In the genomic region with DNA sequence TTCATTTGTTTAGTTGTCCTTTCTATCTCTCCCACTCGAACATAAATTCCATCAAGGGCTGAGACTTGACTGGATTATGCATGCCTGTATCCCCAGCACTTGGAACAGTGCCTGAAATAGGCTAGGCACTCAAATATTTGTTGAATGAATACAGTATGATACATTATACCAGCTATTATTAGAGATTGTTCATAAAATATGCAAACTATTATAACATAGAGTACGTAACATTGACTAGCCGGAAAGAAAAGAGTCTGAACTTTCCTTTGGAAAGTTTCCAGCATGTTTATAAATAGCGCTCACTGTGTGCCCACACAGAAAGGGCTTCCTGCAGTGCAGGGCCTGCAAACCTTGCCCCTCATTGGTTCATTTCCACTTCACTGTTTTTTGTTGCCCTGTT, we compare ENCODE assay signal across 11 cellular contexts. TPM values are rescaled to one million over a fixed set of nuclear protein-coding genes. Genes with fewer than 3 reads are reported as not detected.
A peak's percentile ranks its signal among the peaks of the same experiment; 100 is the strongest.
DNase-seq lines count a peak whose midpoint lies in the region; ATAC-seq and TF ChIP-seq lines count a peak whose summit lies in the region.
"Had no signal": no experiment of that assay in that cellular context is flagged by ENCODE, and none has a peak within 500 bp of the region (broad histone marks: within the 10 kb centered on the region; RNA-seq: fewer than 3 reads in every experiment).

No MANE protein-coding gene starts in this region.

- WGBS in SK-N-SH (ENCODE audit: low lambda C conversion rate) = 6% methylated on average over 4 of the region's 4 CpGs
- WGBS in sigmoid colon, 2 donors = 28 to 32% methylated on average over 4 of the region's 4 CpGs

- ATAC-seq in foreskin keratinocyte = peak; percentile 97

- TF ChIP-seq RAD21 in SK-N-SH (IDR thresholded peaks at IDR 0.05; ENCODE audit: low read length) = no peak

- H3K4me3 ChIP-seq in AG04449 (ENCODE audit: low read depth, low read length) (no peak overlapping the region), HEK293 (ENCODE audit: low read depth, low read length) (no peak overlapping the region), SK-N-SH (ENCODE audit: low read depth in 2 of 2, low read length in 1 of 2) (no peak overlapping the region), ascending aorta (no peak overlapping the region), sigmoid colon (no peak overlapping the region)
- H3K4me3 ChIP-seq: lung, uterus had no signal

- no peaks in the 10 kb centered on the region for H3K27me3 Mint-ChIP-seq in progenitor cell of endocrine pancreas

- no peaks in the 10 kb centered on the region for H3K27me3 ChIP-seq in SK-N-SH (ENCODE audit: insufficient read depth)
- H3K27me3 ChIP-seq in foreskin keratinocyte = no peaks in the 10 kb centered on the region
- H3K27me3 ChIP-seq in ascending aorta = no peaks in the 10 kb centered on the region
- no peaks in the 10 kb centered on the region for H3K27me3 ChIP-seq in sigmoid colon
- H3K27me3 ChIP-seq: uterus had no signal

- CTCF ChIA-PET in AG04449 (lab: Yijun Ruan, JAX) (no interaction called here), HEK293 (lab: Yijun Ruan, JAX) (interaction anchor here (0.6 to 1.9 kb wide), 2 partner anchors 276 to 399 kb away, joined by 3 to 9 read pairs; no protein-coding TSS in a partner anchor), SK-N-SH (lab: Yijun Ruan, JAX) (interaction anchor here (0.8 kb wide), 1 partner anchor 274 kb away, joined by 3 read pairs; no protein-coding TSS in a partner anchor)

- TF ChIP-seq CTCF in AG04449 (IDR thresholded peaks at IDR 0.05; ENCODE audit: insufficient read depth, low read length, missing control alignments) (no peak), HEK293 (tag by site-specific recombination; IDR thresholded peaks at IDR 0.05) (no peak), SK-N-SH (IDR thresholded peaks at IDR 0.05) (no peak), foreskin keratinocyte (conservative IDR thresholded peaks at IDR 0.05) (no peak), ascending aorta (IDR thresholded peaks at IDR 0.05) (no peak), progenitor cell of endocrine pancreas (IDR thresholded peaks at IDR 0.05; ENCODE audit: unreplicated experiment) (no peak), sigmoid colon (IDR thresholded peaks at IDR 0.05) (no peak)

- TF ChIP-seq EP300 in SK-N-SH (IDR thresholded peaks at IDR 0.05; ENCODE audit: borderline replicate concordance in 1 of 2, low read depth in 1 of 2, low read length in 1 of 2) (peak in 1 of 2 experiments; percentile 71; a peak in 1 of 4 replicates), sigmoid colon (IDR thresholded peaks at IDR 0.05) (no peak)

- POLR2A ChIA-PET in AG04449 (lab: Yijun Ruan, JAX) = no interaction called here
- POLR2A ChIA-PET in HEK293 (lab: Yijun Ruan, JAX) = no interaction called here
- POLR2A ChIA-PET in SK-N-SH (lab: Yijun Ruan, JAX) = no interaction called here

- H3K4me1 Mint-ChIP-seq in progenitor cell of endocrine pancreas (ENCODE audit: low read depth) = peaks cover 9% of the 10 kb centered on the region

- peak overlapping the region; percentile 32; the same call in 1 of the 2 replicates for H3K4me2 ChIP-seq in SK-N-SH

- H3K9me3 Mint-ChIP-seq in progenitor cell of endocrine pancreas (ENCODE audit: low read depth) = no peaks in the 10 kb centered on the region

- H3K4me1 ChIP-seq in HEK293 (ENCODE audit: control insufficient read depth, insufficient read depth, low read length) (0 out of 2 replicates have a peak, but pooled peaks cover 2% of the 10 kb centered on the region), SK-N-SH (ENCODE audit: control insufficient read depth in 1 of 2, insufficient read depth in 2 of 2, low read depth in 1 of 2, low read length in 1 of 2) (peaks cover 0 to 4% of the 10 kb centered on the region in 2 experiments; a peak in 1 of 4 replicates), foreskin keratinocyte (peaks cover 19% of the 10 kb centered on the region), ascending aorta (no peaks in the 10 kb centered on the region), sigmoid colon (peaks cover 0 to 11% (median 6%) of the 10 kb centered on the region in 4 donors)
- H3K4me1 ChIP-seq: uterus had no signal

- H3K9ac ChIP-seq in SK-N-SH = no peak overlapping the region

- H3K79me2 ChIP-seq in SK-N-SH (ENCODE audit: insufficient read depth) = no peaks in the 10 kb centered on the region

- no peak overlapping the region for H2AFZ ChIP-seq in SK-N-SH (ENCODE audit: low read depth)

- intact Hi-C loops in ascending aorta (cut with DNase I) = no loop called here
- intact Hi-C loops in sigmoid colon (cut with DNase I) = no loop called here

- no peak overlapping the region for H3K27ac Mint-ChIP-seq in progenitor cell of endocrine pancreas

- peak; percentile 84 for DNase-seq in AG04449 (ENCODE audit: low read depth, low spot score)
- no peak for DNase-seq in SK-N-SH
- peak; percentile 87 to 92 for DNase-seq in foreskin keratinocyte
- DNase-seq in ascending aorta (ENCODE audit: low spot score in 2 of 2) = no peak
- no peak for DNase-seq in progenitor cell of endocrine pancreas (ENCODE audit: low spot score, unreplicated experiment)
- no peak for DNase-seq in SHP77 (lab: John Stamatoyannopoulos, UW)
- no peak for DNase-seq in sigmoid colon
- DNase-seq: Kasumi-1, uterus had no signal

- no peaks in the 10 kb centered on the region for H3K9me3 ChIP-seq in HEK293 (ENCODE audit: control insufficient read depth, insufficient read depth, low read depth, low read length)
- H3K9me3 ChIP-seq in SK-N-SH = no peaks in the 10 kb centered on the region
- H3K9me3 ChIP-seq in ascending aorta = no peaks in the 10 kb centered on the region
- no peaks in the 10 kb centered on the region for H3K9me3 ChIP-seq in sigmoid colon
- H3K9me3 ChIP-seq: uterus had no signal

- no peak for TF ChIP-seq POLR2A in sigmoid colon (IDR thresholded peaks at IDR 0.05)

- no peaks in the 10 kb centered on the region for H3F3A ChIP-seq in SK-N-SH (replicated peaks; ENCODE audit: insufficient read depth)

- no peak overlapping the region for H3K27ac ChIP-seq in HEK293 (ENCODE audit: extremely low read depth, low read depth, low read length)
- H3K27ac ChIP-seq in SK-N-SH (ENCODE audit: low read depth in 2 of 2, low read length in 1 of 2) = peak overlapping the region in 1 of 2 experiments; percentile 57; a peak in 2 of 4 replicates
- no peak overlapping the region for H3K27ac ChIP-seq in foreskin keratinocyte
- H3K27ac ChIP-seq in ascending aorta = no peak overlapping the region
- H3K27ac ChIP-seq in sigmoid colon = no peak overlapping the region
- H3K27ac ChIP-seq: uterus had no signal

- H3K36me3 Mint-ChIP-seq in progenitor cell of endocrine pancreas (ENCODE audit: insufficient read depth) = no peaks in the 10 kb centered on the region

- H3K9me2 ChIP-seq in SK-N-SH = no peaks in the 10 kb centered on the region

- no peaks in the 10 kb centered on the region for H4K20me1 ChIP-seq in SK-N-SH (ENCODE audit: insufficient read depth)

- H3K4me3 Mint-ChIP-seq in progenitor cell of endocrine pancreas (ENCODE audit: low read depth) = no peak overlapping the region

- H3K36me3 ChIP-seq in HEK293 (ENCODE audit: control insufficient read depth in 2 of 2, insufficient read depth in 1 of 2, low read length in 2 of 2) (no peaks in the 10 kb centered on the region), SK-N-SH (replicated peaks in 1 of 2; ENCODE audit: control insufficient read depth in 1 of 2, insufficient read depth in 2 of 2, low read length in 1 of 2) (no peaks in the 10 kb centered on the region), ascending aorta (no peaks in the 10 kb centered on the region), sigmoid colon (no peaks in the 10 kb centered on the region)
- H3K36me3 ChIP-seq: uterus had no signal

TF ChIP-seq in HEK293, 187 proteins besides CTCF, POLR2A, EP300 and RAD21 (continues in another document):
- TF ChIP-seq ZNF664 (tag by site-specific recombination; IDR thresholded peaks at IDR 0.05) (no peak), BCL11A (tag by site-specific recombination; IDR thresholded peaks at IDR 0.05; ENCODE audit: low read depth) (no peak), ZEB2 (tag by site-specific recombination; IDR thresholded peaks at IDR 0.05) (no peak), ZNF18 (tag by site-specific recombination; IDR thresholded peaks at IDR 0.05) (0 out of 2 replicates have a peak, but pooled peaks have one; percentile 34)

TF ChIP-seq in SK-N-SH, 30 proteins besides CTCF, POLR2A, EP300 and RAD21 (continues in another document):
- TF ChIP-seq JUND (IDR thresholded peaks at IDR 0.05) (peak; percentile 70), RXRA (IDR thresholded peaks at IDR 0.05; ENCODE audit: borderline replicate concordance, low read depth) (peak; percentile 76; the same call in 1 of the 2 replicates), CHD2 (IDR thresholded peaks at IDR 0.05; ENCODE audit: low read length, partially characterized antibody) (no peak), POLR2AphosphoS5 (IDR thresholded peaks at IDR 0.05; ENCODE audit: low read depth, low read length) (peak; percentile 49; the same call in 1 of the 2 replicates), FOXJ3 (CRISPR knock-in tag; IDR thresholded peaks at IDR 0.05) (no peak), TCF12 (IDR thresholded peaks at IDR 0.05) (peak; percentile 69), SMC3 (IDR thresholded peaks at IDR 0.05; ENCODE audit: low read depth, low read length) (no peak), FOSL2 (IDR thresholded peaks at IDR 0.05; ENCODE audit: borderline replicate concordance, low read depth) (peak; percentile 72)
- TF ChIP-seq, protein P1, sequence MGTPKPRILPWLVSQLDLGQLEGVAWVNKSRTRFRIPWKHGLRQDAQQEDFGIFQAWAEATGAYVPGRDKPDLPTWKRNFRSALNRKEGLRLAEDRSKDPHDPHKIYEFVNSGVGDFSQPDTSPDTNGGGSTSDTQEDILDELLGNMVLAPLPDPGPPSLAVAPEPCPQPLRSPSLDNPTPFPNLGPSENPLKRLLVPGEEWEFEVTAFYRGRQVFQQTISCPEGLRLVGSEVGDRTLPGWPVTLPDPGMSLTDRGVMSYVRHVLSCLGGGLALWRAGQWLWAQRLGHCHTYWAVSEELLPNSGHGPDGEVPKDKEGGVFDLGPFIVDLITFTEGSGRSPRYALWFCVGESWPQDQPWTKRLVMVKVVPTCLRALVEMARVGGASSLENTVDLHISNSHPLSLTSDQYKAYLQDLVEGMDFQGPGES (IDR thresholded peaks at IDR 0.05; ENCODE audit: low read depth, low read length) = no peak

RNA-seq across cellular contexts. Expression of gene SNTN, which starts 27.3 kb away (rescaled TPM):
- polyA plus RNA-seq in SK-N-SH (2012; rRNA removed) (not detected in 2 replicates), foreskin keratinocyte (not detected in 2 replicates), sigmoid colon (not detected)
- polyA plus RNA-seq in SK-N-SH (2012; cell fraction: cytosol; rRNA removed) = not detected in 2 replicates
- not detected in 2 replicates for polyA plus RNA-seq in SK-N-SH (2012; cell fraction: nucleus; rRNA removed)
- total RNA-seq in foreskin keratinocyte (not detected in 2 replicates), ascending aorta (not detected), progenitor cell of endocrine pancreas (0.26 TPM in 1 of 2 replicates, not detected in the other), sigmoid colon (not detected)

Comparison
In these comparisons a context has a peak if more than half of its experiments do, and no peak if none do; other contexts are left out.
1. DNase-seq: peak in AG04449 (single experiment) and foreskin keratinocyte (2 of 2); none in SK-N-SH (single experiment), ascending aorta (0 of 2), progenitor cell of endocrine pancreas (single experiment), SHP77 (0 of 2) and sigmoid colon (single experiment).